9 cellular contexts compared by ENCODE assay signal in the genomic region with DNA sequence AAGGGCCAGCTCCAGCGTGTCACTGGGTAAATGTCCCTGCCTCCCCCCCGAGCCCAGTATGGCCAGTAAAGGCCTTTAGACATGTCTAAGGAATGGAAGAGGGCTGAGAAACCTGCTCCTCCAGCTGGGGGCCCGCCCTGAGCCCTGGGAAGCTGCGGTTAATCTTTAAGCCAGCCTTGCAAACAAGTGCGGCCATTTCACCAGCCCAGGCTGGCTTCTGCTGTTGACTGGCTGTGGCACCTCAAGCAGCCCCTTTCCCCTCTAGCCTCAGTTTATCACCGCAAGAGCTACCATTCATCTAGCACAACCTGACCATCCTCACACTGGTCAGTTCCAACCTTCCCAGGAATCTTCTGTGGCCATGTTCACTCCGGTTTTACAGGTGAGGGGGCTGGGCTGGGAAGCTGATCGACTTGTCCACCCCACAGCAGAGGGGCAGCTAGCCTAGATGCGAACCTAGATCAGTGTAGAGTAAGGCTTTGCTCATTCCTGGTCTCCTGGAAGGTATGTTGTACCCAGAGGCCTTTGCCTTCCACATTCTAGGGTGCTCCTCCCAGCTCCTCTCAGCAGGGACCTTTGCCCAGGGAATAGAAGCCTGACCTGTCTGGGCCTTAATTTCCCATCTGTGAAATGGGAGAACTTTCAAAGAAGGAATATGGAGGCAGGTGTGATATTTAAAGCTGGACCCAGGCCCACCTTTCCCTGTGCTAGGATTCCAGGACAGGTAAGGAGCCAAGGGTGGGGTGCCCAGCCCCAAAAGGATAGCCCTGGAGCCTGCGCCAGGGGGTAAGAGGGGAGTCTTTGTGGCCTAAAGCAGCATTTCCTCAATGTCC. TPM values are rescaled to one million over a fixed set of nuclear protein-coding genes. Genes with fewer than 3 reads are reported as not detected.
DNase-seq lines count a peak whose midpoint lies in the region; ATAC-seq and TF ChIP-seq lines count a peak whose summit lies in the region.
"Had no signal": no experiment of that assay in that cellular context is flagged by ENCODE, and none has a peak within 500 bp of the region (broad histone marks: within the 10 kb centered on the region; RNA-seq: fewer than 3 reads in every experiment).

No MANE protein-coding gene starts in this region.

- TF ChIP-seq CTCF in neural crest cell (conservative IDR thresholded peaks at IDR 0.05): no peak

- peak overlapping the region; percentile 66 for H3K4me3 ChIP-seq in Jurkat, Clone E6-1 (ENCODE audit: low read length)

- H3K4me1 Mint-ChIP-seq in effector memory CD8-positive, alpha-beta T cell (ENCODE audit: low read depth in 2 of 2): peaks cover 8 to 17% of the 10 kb centered on the region in 2 donors
- H3K4me1 Mint-ChIP-seq in neural crest cell: peaks cover 70% of the 10 kb centered on the region

- in situ Hi-C loops in KBM-7 (cut with MboI; ENCODE audit: low pct_unique_long_range_greater_than_20kb, low sequenced_read_pairs): no loop called here

- DNase-seq in COLO668 (lab: John Stamatoyannopoulos, UW; ENCODE audit: unreplicated experiment): peak; percentile 46
- DNase-seq in Jurkat, Clone E6-1 (ENCODE audit: low read depth, low spot score): no peak
- DNase-seq in effector memory CD8-positive, alpha-beta T cell: no peak
- no peak for DNase-seq in neural crest cell (ENCODE audit: low read depth, low spot score)
- DNase-seq in NCI-H1436 (lab: John Stamatoyannopoulos, UW): no peak
- no peak for DNase-seq in superior temporal gyrus (ENCODE audit: extremely low spot score)
- no peak for DNase-seq in KBM-7
- DNase-seq: NCI-H2029 had no signal

- no peaks in the 10 kb centered on the region for H3K36me3 Mint-ChIP-seq in effector memory CD8-positive, alpha-beta T cell (ENCODE audit: insufficient read depth)
- no peaks in the 10 kb centered on the region for H3K36me3 Mint-ChIP-seq in neural crest cell (ENCODE audit: low read depth)

- peak overlapping the region; percentile 78 to 83 for H3K4me3 Mint-ChIP-seq in effector memory CD8-positive, alpha-beta T cell
- peak overlapping the region; percentile 89 for H3K4me3 Mint-ChIP-seq in neural crest cell

- H3K9me3 Mint-ChIP-seq in effector memory CD8-positive, alpha-beta T cell: no peaks in the 10 kb centered on the region
- no peaks in the 10 kb centered on the region for H3K9me3 Mint-ChIP-seq in neural crest cell

- peak overlapping the region; percentile 56 to 63 for H3K27ac Mint-ChIP-seq in effector memory CD8-positive, alpha-beta T cell
- no peak overlapping the region for H3K27ac Mint-ChIP-seq in neural crest cell (ENCODE audit: unreplicated experiment)

- no peak for ATAC-seq in effector memory CD8-positive, alpha-beta T cell (replicated peaks)
- ATAC-seq in HG03196 (IDR thresholded peaks at IDR 0.05; ENCODE audit: unreplicated experiment): no peak

- H3K27me3 Mint-ChIP-seq in effector memory CD8-positive, alpha-beta T cell: no peaks in the 10 kb centered on the region
- no peaks in the 10 kb centered on the region for H3K27me3 Mint-ChIP-seq in neural crest cell (ENCODE audit: low read depth)

RNA-seq across cellular contexts. Expression of a gene that starts 1.2 kb away (rescaled TPM):
- polyA plus RNA-seq in Jurkat, Clone E6-1 (2012; ENCODE audit: insufficient read depth, insufficient read length): 10.8 TPM
- 58.6 and 60.4 TPM in 2 replicates for total RNA-seq in neural crest cell

RNA-seq across cellular contexts. Expression of a gene that starts 55.3 kb away (rescaled TPM):
- 21.3 TPM for polyA plus RNA-seq in Jurkat, Clone E6-1 (2012; ENCODE audit: insufficient read depth, insufficient read length)
- 44.8 and 50.8 TPM in 2 replicates for total RNA-seq in neural crest cell
